Comparison of ENCODE assay signal across 21 cellular contexts in genomic region chr6:162055365-162055764, GRCh38.
DNase-seq lines count a peak whose midpoint lies in the region; ATAC-seq, FAIRE-seq and TF ChIP-seq lines count a peak whose summit lies in the region.
"Had no signal": no experiment of that assay in that cellular context is flagged by ENCODE, and none has a peak within 500 bp of the region (broad histone marks: within the 10 kb centered on the region; RNA-seq: fewer than 3 reads in every experiment).

No MANE protein-coding gene starts in this region.

- no peaks in the 10 kb centered on the region for H3K27me3 ChIP-seq in right cardiac atrium (ENCODE audit: control insufficient read depth, insufficient read depth)
- H3K27me3 ChIP-seq in GM12878 (replicated peaks in 1 of 2; ENCODE audit: control insufficient read depth in 2 of 2, insufficient read depth in 2 of 2, low read length in 1 of 2), result no peaks in the 10 kb centered on the region
- H3K27me3 ChIP-seq: hepatocyte, upper lobe of left lung had no signal

- H3K4me3 ChIP-seq in right cardiac atrium (ENCODE audit: low read length) (no peak overlapping the region), GM12878 (no peak overlapping the region)
- H3K4me3 ChIP-seq: hepatocyte, upper lobe of left lung had no signal

- H3K36me3 ChIP-seq in GM12878 (ENCODE audit: control insufficient read depth in 2 of 2, insufficient read depth in 2 of 2, low read length in 1 of 2), result no peaks in the 10 kb centered on the region
- H3K36me3 ChIP-seq: upper lobe of left lung had no signal

- H3K4me2 ChIP-seq in GM12878 (ENCODE audit: control insufficient read depth, insufficient read depth), result no peak overlapping the region
- H3K4me2 ChIP-seq: hepatocyte had no signal

- intact Hi-C loops in right cardiac atrium (cut with DNase I), result no loop called here
- intact Hi-C loops in Right ventricle myocardium inferior (cut with DNase I), result no loop called here
- intact Hi-C loops in GM12878 (cut with micrococcal nuclease; ENCODE audit: unreplicated experiment), result no loop called here

- TF ChIP-seq EP300 in GM12878 (IDR thresholded peaks at IDR 0.05; ENCODE audit: borderline replicate concordance in 1 of 2, control insufficient read depth in 1 of 2, low read depth in 2 of 2, low read length in 2 of 2), result no peak

- H3K9ac ChIP-seq in GM12878 (ENCODE audit: control insufficient read depth, insufficient read depth, low read length), result no peak overlapping the region
- H3K9ac ChIP-seq: parathyroid adenoma had no signal

- in situ Hi-C loops in GM12878 (cut with MboI), result no loop called here

- H3K27ac ChIP-seq in right cardiac atrium (ENCODE audit: low read length) (peak overlapping the region; percentile 15), GM12878 (ENCODE audit: control insufficient read depth, insufficient read depth) (no peak overlapping the region)
- H3K27ac ChIP-seq: hepatocyte, parathyroid adenoma, upper lobe of left lung had no signal

- H3K9me3 ChIP-seq in right cardiac atrium (ENCODE audit: control insufficient read depth, low read length), result no peaks in the 10 kb centered on the region
- H3K9me3 ChIP-seq in GM12878 (replicated peaks; ENCODE audit: control insufficient read depth, insufficient read depth, low read length), result no peaks in the 10 kb centered on the region
- H3K9me3 ChIP-seq: upper lobe of left lung had no signal

- H3K79me2 ChIP-seq in GM12878 (ENCODE audit: control insufficient read depth, insufficient read depth, low read length), result no peaks in the 10 kb centered on the region
- H3K79me2 ChIP-seq: hepatocyte, parathyroid adenoma had no signal

- H4K20me1 ChIP-seq in GM12878 (ENCODE audit: control insufficient read depth, insufficient read depth), result no peaks in the 10 kb centered on the region

- TF ChIP-seq CTCF in GM12878 (IDR thresholded peaks at IDR 0.05 in 2 of 3, conservative IDR thresholded peaks at IDR 0.05 in 1 of 3; ENCODE audit: control insufficient read depth in 2 of 3, extremely low read depth in 1 of 3, insufficient read depth in 1 of 3, low read depth in 3 of 3, low read length in 3 of 3), result no peak

- no peak for FAIRE-seq in GM12878 (lab: Jason Lieb, UNC)
- FAIRE-seq: D721Med, GM12892, kidney had no signal

- 71% methylated on average over 7 of the region's 7 CpGs for WGBS in right cardiac atrium
- 23% methylated on average over 7 of the region's 7 CpGs for WGBS in GM12878 (ENCODE audit: insufficient coverage, insufficient replicate concordance, low lambda C conversion rate, missing lambda C conversion rate)

- H2AFZ ChIP-seq in GM12878 (ENCODE audit: control insufficient read depth, low read depth, low read length), result no peak overlapping the region
- H2AFZ ChIP-seq: hepatocyte, parathyroid adenoma had no signal

- H3K4me1 ChIP-seq in right cardiac atrium (ENCODE audit: control insufficient read depth, insufficient read depth, low read length) (peaks cover 2% of the 10 kb centered on the region), GM12878 (ENCODE audit: control insufficient read depth, insufficient read depth, low read length) (no peaks in the 10 kb centered on the region)
- H3K4me1 ChIP-seq: parathyroid adenoma, upper lobe of left lung had no signal

- POLR2A ChIA-PET in GM12878 (lab: Charles Lee), result no interaction called here

- CTCF ChIA-PET in GM12878 (lab: Yijun Ruan, JAX), result no interaction called here

- BruUV-seq in GM12878 (replicated peaks; lab: Mats Ljungman, UMichigan), result no TSS peak

- SMC1A ChIA-PET in GM12878 (lab: Charles Lee; ENCODE audit: uncharacterized antibody, unreplicated experiment), result no interaction called here

- ATAC-seq in right cardiac atrium (peak in 1 of 2 donors; percentile 8), Right ventricle myocardium inferior (no peak), GM12878 (peak; percentile 23; the same call in 1 of the 3 replicates)
- ATAC-seq: naive thymus-derived CD8-positive, alpha-beta T cell had no signal

- no peak for TF ChIP-seq POLR2A in GM12878 (IDR thresholded peaks at IDR 0.05; ENCODE audit: low read depth, low read length)

- DNase-seq in right cardiac atrium (no peak), Right ventricle myocardium inferior (ENCODE audit: missing footprints) (no peak), HK-2 (ENCODE audit: unreplicated experiment) (peak; percentile 62), GM12878 (ENCODE audit: low read depth, low spot score) (no peak), renal cortical epithelial cell (ENCODE audit: low read depth) (peak; percentile 6), GF-D8 (lab: John Stamatoyannopoulos, UW) (no peak), epidermal melanocyte (ENCODE audit: insufficient read length, low spot score) (no peak), NAMALWA (ENCODE audit: low spot score) (no peak)
- DNase-seq: foreskin fibroblast; GDM1; kidney; naive thymus-derived CD8-positive, alpha-beta T cell; NCI-H1048; NCI-H2029; NCI-H446; Right ventricle myocardium superior had no signal

- no peak for TF ChIP-seq RAD21 in GM12878 (IDR thresholded peaks at IDR 0.05; ENCODE audit: insufficient read depth, low read depth, low read length)

- RAD21 ChIA-PET in GM12878 (lab: Charles Lee; ENCODE audit: unreplicated experiment), result no interaction called here

TF ChIP-seq in GM12878, 131 proteins besides CTCF, POLR2A, EP300 and RAD21:
- TF ChIP-seq E2F4 (IDR thresholded peaks at IDR 0.05; ENCODE audit: low read depth, low read length) (no peak), BMI1 (IDR thresholded peaks at IDR 0.05; ENCODE audit: borderline replicate concordance) (no peak)

Comparison
In these comparisons a context has a peak if more than half of its experiments do, and no peak if none do; other contexts are left out.
1. DNase-seq: peak in HK-2 (single experiment) and renal cortical epithelial cell (single experiment); none in right cardiac atrium (0 of 3), Right ventricle myocardium inferior (single experiment), GM12878 (single experiment), GF-D8 (single experiment), epidermal melanocyte (single experiment) and NAMALWA (single experiment).